Comparison of ENCODE assay signal across 14 cellular contexts in the genomic region with DNA sequence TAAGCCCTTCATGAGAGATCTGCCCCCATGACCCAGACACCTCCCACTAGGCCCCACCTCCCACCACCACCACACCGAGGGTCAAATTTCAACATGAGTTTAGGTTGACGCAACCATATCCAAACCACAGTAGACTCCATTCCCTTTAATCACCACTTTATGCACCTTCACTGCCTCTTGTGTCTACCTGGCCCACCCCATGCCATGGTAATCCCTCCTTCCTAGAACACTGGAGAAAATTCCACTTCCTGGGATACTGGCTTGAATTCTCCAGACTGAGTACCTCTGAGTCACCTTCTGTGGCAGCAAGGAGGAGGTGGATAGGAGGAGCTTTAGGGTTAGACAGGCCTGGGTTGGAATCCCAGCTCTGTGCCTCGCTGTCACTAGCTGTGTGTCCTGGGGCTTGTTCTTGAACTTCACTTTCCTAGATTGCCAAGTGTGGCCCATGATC. TPM values are rescaled to one million over a fixed set of nuclear protein-coding genes. Genes with fewer than 3 reads are reported as not detected.
DNase-seq lines count a peak whose midpoint lies in the region; ATAC-seq lines count a peak whose summit lies in the region.
"Had no signal": no experiment of that assay in that cellular context is flagged by ENCODE, and none has a peak within 500 bp of the region (broad histone marks: within the 10 kb centered on the region; RNA-seq: fewer than 3 reads in every experiment).

No MANE protein-coding gene starts in this region.

- intact Hi-C loops in posterior vena cava (cut with DNase I), result loop anchor here in 1 of 2 donors (2.0 kb wide), 1 partner anchor 195 kb away; no protein-coding TSS in a partner anchor

- DNase-seq in EH (ENCODE audit: low read depth), result peak; percentile 53
- peak; percentile 84 for DNase-seq in M059J (ENCODE audit: low read depth)
- peak; percentile 39 for DNase-seq in astrocyte of the hippocampus (ENCODE audit: low read depth, low spot score)
- peak; percentile 56 for DNase-seq in left kidney (ENCODE audit: low read depth, low spot score)
- no peak for DNase-seq in posterior vena cava (ENCODE audit: low spot score)
- no peak for DNase-seq in NCI-H2196 treated with DMSO at 0.1 percent for 48 hours (lab: John Stamatoyannopoulos, UW; ENCODE audit: unreplicated experiment)
- DNase-seq: activated T-cell treated with anti-CD3 and anti-CD28 coated beads, Interleukin-2, amount 50 U/mL, for 72 hours; effector memory CD8-positive, alpha-beta T cell; hippocampal formation; NCI-H187 treated with DMSO at 0.1 percent for 48 hours; T-cell had no signal

- ATAC-seq in HG03135 (IDR thresholded peaks at IDR 0.05; ENCODE audit: unreplicated experiment) (no peak), HG03097 (IDR thresholded peaks at IDR 0.05; ENCODE audit: low FRiP score, unreplicated experiment) (no peak)
- ATAC-seq: activated T-cell treated with anti-CD3 and anti-CD28 coated beads, Interleukin-2, amount 50 U/mL, for 72 hours; effector memory CD8-positive, alpha-beta T cell; stimulated activated effector memory CD8-positive, alpha-beta T cell treated with anti-CD3 and anti-CD28 coated beads, Interleukin-12 subunit alpha, Interleukin-12 subunit beta, amount 100 ng/mL, for 72 hours; T-cell had no signal

RNA-seq across cellular contexts. Expression of a gene that starts 26.1 kb away (rescaled TPM):
- 14.2 and 19.2 TPM in 2 replicates for total RNA-seq in M059J (2014; rRNA removed; shearing (Covaris generic))
- total RNA-seq in posterior vena cava, result 10 to 100 TPM; 28.8 to 32.4 TPM

RNA-seq across cellular contexts. Expression of a gene that starts 43.5 kb away (rescaled TPM):
- total RNA-seq in M059J (2014; rRNA removed; shearing (Covaris generic)), result 13.2 and 31.7 TPM in 2 replicates
- 10 to 100 TPM; 35.7 to 43.3 TPM for total RNA-seq in posterior vena cava

Comparison
In these comparisons a context has a peak if more than half of its experiments do, and no peak if none do; other contexts are left out.
1. DNase-seq: peak in EH (single experiment), M059J (single experiment), astrocyte of the hippocampus (single experiment) and left kidney (single experiment); none in posterior vena cava (single experiment) and NCI-H2196 treated with DMSO at 0.1 percent for 48 hours (single experiment).